ENCODE assay signal across 8 cellular contexts in the genomic region with DNA sequence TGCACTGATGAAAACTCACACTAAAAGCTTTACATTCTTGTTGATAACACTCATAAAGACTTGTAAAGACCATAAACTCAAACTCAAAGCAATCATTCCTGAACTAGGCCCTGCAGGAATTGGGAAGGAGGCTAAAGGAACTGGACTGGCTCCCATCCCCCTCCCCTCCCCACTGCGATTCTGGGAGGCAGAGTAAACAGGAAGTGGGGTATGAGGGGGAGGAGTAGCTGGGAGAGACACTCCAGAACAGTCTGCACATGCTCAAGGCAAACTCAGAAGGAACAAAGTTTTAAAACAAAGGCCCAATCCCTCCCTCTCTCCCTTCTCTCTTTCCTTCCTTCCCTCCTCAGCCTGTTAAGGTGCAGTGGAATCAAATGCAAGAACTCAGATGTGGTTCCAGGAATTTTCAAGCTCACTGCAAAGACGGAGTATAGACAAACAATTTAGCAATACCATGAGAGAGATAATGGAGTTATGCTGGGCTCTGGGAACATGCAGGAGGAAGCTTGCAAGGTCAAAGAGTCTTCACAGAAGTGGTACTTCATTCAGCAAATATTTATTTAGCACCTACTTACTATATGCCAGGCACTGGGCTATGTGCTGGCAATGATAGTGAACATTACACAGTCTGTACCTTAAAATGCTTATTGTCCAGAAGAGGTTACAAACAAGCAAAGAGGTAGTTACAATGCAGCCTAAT. TPM values are rescaled to one million over a fixed set of nuclear protein-coding genes. Genes with fewer than 3 reads are reported as not detected.
A peak's percentile ranks its signal among the peaks of the same experiment; 100 is the strongest.
DNase-seq lines count a peak whose midpoint lies in the region; ATAC-seq and TF ChIP-seq lines count a peak whose summit lies in the region.

No MANE protein-coding gene starts in this region.

- TF ChIP-seq CTCF in fibroblast of mammary gland (conservative IDR thresholded peaks at IDR 0.05; ENCODE audit: control insufficient read depth, insufficient read depth, low read depth, low read length), result no peak

- H3K18ac ChIP-seq in trophoblast cell (ENCODE audit: low read length), result no peak overlapping the region

- H4K12ac ChIP-seq in trophoblast cell (ENCODE audit: low read depth, low read length), result no peak overlapping the region

- no peaks in the 10 kb centered on the region for H3K79me2 ChIP-seq in trophoblast cell (ENCODE audit: control insufficient read depth, insufficient read depth, low read length, poor library complexity)

- H3K79me1 ChIP-seq in trophoblast cell (ENCODE audit: low read length), result no peaks in the 10 kb centered on the region

- no peak overlapping the region for H3K27ac ChIP-seq in trophoblast cell (ENCODE audit: low read depth, low read length)

- H3K23ac ChIP-seq in trophoblast cell (ENCODE audit: low read length), result no peak overlapping the region

- peak overlapping the region; percentile 83 for H2AFZ ChIP-seq in trophoblast cell (ENCODE audit: insufficient read depth, low read length, poor library complexity)

- no peak overlapping the region for H3K4me2 ChIP-seq in trophoblast cell (ENCODE audit: low read length)

- no peak overlapping the region for H2AK5ac ChIP-seq in trophoblast cell (ENCODE audit: low read length)

- WGBS in trophoblast cell (ENCODE audit: extremely low coverage, insufficient coverage, insufficient read length), result no CpG with 5 or more reads among the region's 2 CpGs

- H3K4me3 ChIP-seq in fibroblast of mammary gland (ENCODE audit: control insufficient read depth, low read depth, low read length) (no peak overlapping the region), trophoblast cell (ENCODE audit: low read depth, low read length) (no peak overlapping the region)

- H2BK12ac ChIP-seq in trophoblast cell (ENCODE audit: low read length), result no peak overlapping the region

- H3K14ac ChIP-seq in trophoblast cell (ENCODE audit: low read length), result no peak overlapping the region

- DNase-seq in EH (ENCODE audit: low read depth) (peak; percentile 70), NCI-H510A (lab: John Stamatoyannopoulos, UW) (peak; percentile 4), fibroblast of mammary gland (ENCODE audit: low read depth) (peak; percentile 48), trophoblast cell (no peak)
- no peak for DNase-seq in stimulated activated CD4-positive, alpha-beta T cell treated with anti-CD3 and anti-CD28 coated beads, Interleukin-4, amount 100 ng/mL, for 1 hour

- H3K27me3 ChIP-seq in trophoblast cell (ENCODE audit: insufficient read depth, low read length), result no peaks in the 10 kb centered on the region

- H4K8ac ChIP-seq in trophoblast cell (ENCODE audit: low read depth, low read length), result peak overlapping the region; percentile 60

- H3K36me3 ChIP-seq in trophoblast cell (ENCODE audit: control insufficient read depth in 1 of 2, insufficient read depth in 2 of 2, low read length in 2 of 2), result no peaks in the 10 kb centered on the region

- no peaks in the 10 kb centered on the region for H3K9me3 ChIP-seq in trophoblast cell (ENCODE audit: insufficient read depth, low read depth, low read length)

- no peak for ATAC-seq in GM21528 (IDR thresholded peaks at IDR 0.05; ENCODE audit: low FRiP score, unreplicated experiment)
- no peak for ATAC-seq in HG02970 (IDR thresholded peaks at IDR 0.05; ENCODE audit: low FRiP score, unreplicated experiment)
- ATAC-seq in GM18858 (IDR thresholded peaks at IDR 0.05; ENCODE audit: unreplicated experiment), result no peak

- H4K91ac ChIP-seq in trophoblast cell (ENCODE audit: low read depth, low read length), result no peak overlapping the region

- no peak overlapping the region for H3K9ac ChIP-seq in trophoblast cell (ENCODE audit: low read length)

- no peak overlapping the region for H3K4ac ChIP-seq in trophoblast cell (ENCODE audit: low read depth, low read length)

- H3K4me1 ChIP-seq in trophoblast cell (ENCODE audit: control insufficient read depth in 1 of 2, insufficient read depth in 2 of 2, low read length in 2 of 2), result peaks cover 0 to 3% of the 10 kb centered on the region in 2 experiments

- H2BK120ac ChIP-seq in trophoblast cell (ENCODE audit: insufficient read depth, low read length, poor library complexity), result peak overlapping the region; percentile 33

- H2BK5ac ChIP-seq in trophoblast cell (ENCODE audit: low read depth, low read length, poor library complexity), result no peak overlapping the region

RNA-seq across cellular contexts. Expression of gene MID1IP1, which starts 15.9 kb away (rescaled TPM):
- polyA plus RNA-seq in trophoblast cell (2013), result 18.4 and 18.5 TPM in 2 replicates

Comparison
In these comparisons a context has a peak if more than half of its experiments do, and no peak if none do; other contexts are left out.
1. DNase-seq: peak in EH (single experiment), NCI-H510A (single experiment) and fibroblast of mammary gland (single experiment); none in trophoblast cell (0 of 2) and stimulated activated CD4-positive, alpha-beta T cell treated with anti-CD3 and anti-CD28 coated beads, Interleukin-4, amount 100 ng/mL, for 1 hour (single experiment).